In the genomic region with DNA sequence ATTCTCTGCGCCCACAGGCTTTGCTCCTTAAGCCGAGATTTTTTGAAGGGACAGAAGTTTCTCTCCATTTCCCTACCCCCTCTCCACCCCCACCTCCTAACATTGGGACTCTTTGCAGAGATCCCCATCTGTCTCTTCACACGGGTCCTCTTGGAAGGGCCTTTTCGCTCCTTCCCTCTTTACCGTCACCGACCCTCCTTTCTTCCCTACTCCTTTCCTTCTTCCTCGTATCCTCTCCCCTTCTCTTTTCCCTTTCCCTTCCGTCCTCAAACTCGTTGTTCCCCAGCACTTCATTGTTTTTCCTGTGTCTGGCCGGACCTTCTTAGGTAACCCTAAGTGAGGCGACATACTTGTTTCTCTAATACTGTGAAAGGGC, we compare ENCODE assay signal across 9 cellular contexts. TPM values are rescaled to one million over a fixed set of nuclear protein-coding genes. Genes with fewer than 3 reads are reported as not detected.
DNase-seq lines count a peak whose midpoint lies in the region; ATAC-seq, FAIRE-seq and TF ChIP-seq lines count a peak whose summit lies in the region.
"Had no signal": no experiment of that assay in that cellular context is flagged by ENCODE, and none has a peak within 500 bp of the region (broad histone marks: within the 10 kb centered on the region; RNA-seq: fewer than 3 reads in every experiment).

No MANE protein-coding gene starts in this region.

- H3K9ac ChIP-seq in mucosa of stomach (ENCODE audit: low read length): peak overlapping the region; percentile 74

- peak; percentile 31 for TF ChIP-seq CTCF in 22Rv1 (IDR thresholded peaks at IDR 0.05)
- no peak for TF ChIP-seq CTCF in HL-60 (IDR thresholded peaks at IDR 0.05; ENCODE audit: insufficient read depth, low read length)
- no peak for TF ChIP-seq CTCF in bronchial epithelial cell (IDR thresholded peaks at IDR 0.05; ENCODE audit: insufficient read depth, low read length, severe bottlenecking)

- no peaks in the 10 kb centered on the region for H3K9me3 ChIP-seq in mucosa of stomach (ENCODE audit: control insufficient read depth, low read length)

- H3K4me3 ChIP-seq in HL-60 (replicated peaks; ENCODE audit: insufficient read depth, low read length): peak overlapping the region; percentile 99
- peak overlapping the region; percentile 78 for H3K4me3 ChIP-seq in bronchial epithelial cell (ENCODE audit: low read depth, low read length)
- peak overlapping the region; percentile 75 for H3K4me3 ChIP-seq in mucosa of stomach (ENCODE audit: low read length)

- FAIRE-seq in bronchial epithelial cell (lab: Jason Lieb, UNC): no peak
- no peak for FAIRE-seq in RCC 7860 (lab: Jason Lieb, UNC)
- FAIRE-seq: endometrium had no signal

- DNase-seq in HL-60 (ENCODE audit: low read depth in 1 of 2, low spot score in 1 of 2): no peak
- DNase-seq in bronchial epithelial cell (ENCODE audit: low read depth): no peak
- no peak for DNase-seq in putamen (ENCODE audit: low spot score)
- no peak for DNase-seq in RCC 7860 (ENCODE audit: low spot score)
- DNase-seq in NCI-H1092 (lab: John Stamatoyannopoulos, UW): no peak

- H3K27me3 ChIP-seq in HL-60 (ENCODE audit: insufficient read depth, poor library complexity, severe bottlenecking) (no peaks in the 10 kb centered on the region), bronchial epithelial cell (ENCODE audit: control insufficient read depth, insufficient read depth, low read length) (no peaks in the 10 kb centered on the region), mucosa of stomach (ENCODE audit: control insufficient read depth, insufficient read depth, low read length) (no peaks in the 10 kb centered on the region)

- no peak for ATAC-seq in GM21526 (IDR thresholded peaks at IDR 0.05; ENCODE audit: low FRiP score, unreplicated experiment)

- H3K4me1 ChIP-seq in mucosa of stomach (ENCODE audit: control insufficient read depth, insufficient read depth, low read length): peaks cover 7% of the 10 kb centered on the region

- peak overlapping the region; percentile 66 for H3K27ac ChIP-seq in 22Rv1
- H3K27ac ChIP-seq in HL-60 (replicated peaks): no peak overlapping the region

- H3K36me3 ChIP-seq in bronchial epithelial cell (ENCODE audit: control insufficient read depth, insufficient read depth, low read length) (peaks cover 1% of the 10 kb centered on the region), mucosa of stomach (ENCODE audit: control insufficient read depth, insufficient read depth, low read length) (no peaks in the 10 kb centered on the region)

RNA-seq across cellular contexts. Expression of a gene that starts 0.7 kb away (rescaled TPM):
- total RNA-seq in bronchial epithelial cell: 12.6 and 13.4 TPM in 2 replicates

RNA-seq across cellular contexts. Expression of a gene that starts 5.8 kb away (rescaled TPM):
- 7.6 and 8.7 TPM in 2 replicates for total RNA-seq in bronchial epithelial cell
